21 cellular contexts compared by ENCODE assay signal in the genomic region with DNA sequence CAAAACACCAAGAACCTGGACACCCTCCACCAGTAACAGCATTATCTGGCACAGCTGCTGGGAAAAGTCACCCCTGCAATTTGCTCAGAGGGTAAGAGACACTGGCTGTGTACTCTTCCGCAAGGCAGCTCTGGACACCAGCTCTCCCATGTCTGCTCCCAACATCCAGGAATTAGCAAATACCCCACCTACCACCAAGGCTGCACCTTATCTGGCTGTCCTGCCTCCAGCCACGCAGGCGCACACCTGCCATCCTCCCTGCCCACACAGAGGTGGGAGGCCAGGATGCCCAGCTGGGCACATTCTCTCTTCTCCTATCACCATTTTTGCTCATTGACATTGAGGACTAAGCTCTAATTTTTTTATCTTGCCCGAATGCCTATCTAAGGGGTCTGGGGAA. TPM values are rescaled to one million over a fixed set of nuclear protein-coding genes. Genes with fewer than 3 reads are reported as not detected.
DNase-seq lines count a peak whose midpoint lies in the region; ATAC-seq, FAIRE-seq and TF ChIP-seq lines count a peak whose summit lies in the region.
"Had no signal": no experiment of that assay in that cellular context is flagged by ENCODE, and none has a peak within 500 bp of the region (broad histone marks: within the 10 kb centered on the region; RNA-seq: fewer than 3 reads in every experiment).

No MANE protein-coding gene starts in this region.

- intact Hi-C loops in HepG2 (cut with micrococcal nuclease; ENCODE audit: unreplicated experiment) (no loop called here), right lobe of liver (cut with DNase I) (no loop called here)
- intact Hi-C loops in activated T-helper 1 cell treated with anti-CD3 and anti-CD28 coated beads, Interleukin-12 subunit alpha, Interleukin-12 subunit beta, Interleukin-2, Interleukin-4 antibody, amounts not matched to agents 30 ng/mL and 10 ng/mL and 1 ng/mL, durations not matched to agents 14 hours and 24 hours and 36 hours (cut with micrococcal nuclease): no loop called here

- DNase-seq in HepG2 (ENCODE audit: low spot score): no peak
- no peak for DNase-seq in right lobe of liver
- DNase-seq in NCI-H69 (lab: John Stamatoyannopoulos, UW): peak; percentile 49
- peak; percentile 37 for DNase-seq in mesendoderm
- DNase-seq in SIG-M5 (lab: John Stamatoyannopoulos, UW): no peak
- DNase-seq in activated naive CD4-positive, alpha-beta T cell treated with anti-CD3 and anti-CD28 coated beads, Interleukin-2, amount 50 U/mL, for 72 hours (ENCODE audit: low spot score in 2 of 2): no peak
- DNase-seq in NCI-H446 (lab: John Stamatoyannopoulos, UW): no peak
- DNase-seq in activated T-helper 1 cell treated with anti-CD3 and anti-CD28 coated beads, Interleukin-12 subunit alpha, Interleukin-12 subunit beta, Interleukin-2, Interleukin-4 antibody, amounts not matched to agents 30 ng/mL and 10 ng/mL and 1 ng/mL, durations not matched to agents 14 hours and 24 hours and 36 hours (ENCODE audit: low spot score): no peak
- DNase-seq: 8988T, DND-41, HFFc6, NCI-H2081 treated with DMSO at 0.1 percent for 48 hours, NCI-H2171, NCI-H226 had no signal

- H3K27ac ChIP-seq in HepG2 (ENCODE audit: extremely low read length, insufficient read depth, low read length) (no peak overlapping the region), right lobe of liver (no peak overlapping the region), mesendoderm (ENCODE audit: low read depth, low read length) (peak overlapping the region; percentile 85)
- H3K27ac ChIP-seq: RWPE1, SK-N-MC had no signal

- no peak overlapping the region for H4K5ac ChIP-seq in mesendoderm (ENCODE audit: low read length)

- H3K4me1 Mint-ChIP-seq in activated T-helper 1 cell treated with anti-CD3 and anti-CD28 coated beads, Interleukin-12 subunit alpha, Interleukin-12 subunit beta, Interleukin-2, Interleukin-4 antibody, amounts not matched to agents 30 ng/mL and 10 ng/mL and 1 ng/mL, durations not matched to agents 14 hours and 24 hours and 36 hours (ENCODE audit: low read depth): no peaks in the 10 kb centered on the region
- H3K4me1 Mint-ChIP-seq: CD4-positive, CD25-positive, alpha-beta regulatory T cell had no signal

- peak overlapping the region; percentile 57 for H3K56ac ChIP-seq in mesendoderm (ENCODE audit: low read length)

- H3K4me2 ChIP-seq in HepG2 (ENCODE audit: low read depth, low read length) (peak overlapping the region; percentile 64), mesendoderm (ENCODE audit: low read length) (no peak overlapping the region)

- WGBS in HepG2 (ENCODE audit: low lambda C conversion rate): 61% methylated on average over 4 of the region's 4 CpGs
- WGBS in right lobe of liver (ENCODE audit: insufficient coverage, low coverage, low lambda C conversion rate, missing lambda C conversion rate): 83% methylated on average over 2 of the region's 4 CpGs
- no CpG with 5 or more reads among the region's 4 CpGs for WGBS in mesendoderm (ENCODE audit: extremely low coverage, insufficient coverage, low lambda C conversion rate)

- no peak for TF ChIP-seq EP300 in HepG2 (IDR thresholded peaks at IDR 0.05; ENCODE audit: low read depth in 2 of 2, low read length in 2 of 2)
- no peak for TF ChIP-seq EP300 in HepG2 (CRISPR knock-in tag; IDR thresholded peaks at IDR 0.05; ENCODE audit: borderline replicate concordance)

- no peak for TF ChIP-seq POLR2A in HepG2 (IDR thresholded peaks at IDR 0.05; ENCODE audit: insufficient read depth in 1 of 2, low read depth in 2 of 2, low read length in 2 of 2)
- no peak for TF ChIP-seq POLR2A in right lobe of liver (IDR thresholded peaks at IDR 0.05)

- peak overlapping the region; percentile 46 for H3K4ac ChIP-seq in mesendoderm (ENCODE audit: low read depth, low read length)

- no peaks in the 10 kb centered on the region for H3K79me1 ChIP-seq in mesendoderm (ENCODE audit: low read length)

- H2AK5ac ChIP-seq in mesendoderm (ENCODE audit: low read length): peak overlapping the region; percentile 92

- TF ChIP-seq CTCF in HepG2 (CRISPR knock-in tag; IDR thresholded peaks at IDR 0.05) (no peak), right lobe of liver (IDR thresholded peaks at IDR 0.05) (no peak)

- peaks cover 0 to 12% of the 10 kb centered on the region in 2 donors for H3K36me3 Mint-ChIP-seq in activated naive CD4-positive, alpha-beta T cell treated with anti-CD3 and anti-CD28 coated beads, Interleukin-2, amount 50 U/mL, for 72 hours
- H3K36me3 Mint-ChIP-seq in activated T-helper 1 cell treated with anti-CD3 and anti-CD28 coated beads, Interleukin-12 subunit alpha, Interleukin-12 subunit beta, Interleukin-2, Interleukin-4 antibody, amounts not matched to agents 30 ng/mL and 10 ng/mL and 1 ng/mL, durations not matched to agents 14 hours and 24 hours and 36 hours (ENCODE audit: low read depth): no peaks in the 10 kb centered on the region
- H3K36me3 Mint-ChIP-seq: CD4-positive, CD25-positive, alpha-beta regulatory T cell had no signal

- H4K8ac ChIP-seq in mesendoderm (ENCODE audit: low read depth, low read length): no peak overlapping the region

- no peaks in the 10 kb centered on the region for H4K20me1 ChIP-seq in HepG2 (ENCODE audit: insufficient read depth, low read length)

- H3K4me3 ChIP-seq in HepG2 (replicated peaks in 1 of 3; ENCODE audit: insufficient read depth in 1 of 3, low read depth in 2 of 3, low read length in 3 of 3): no peak overlapping the region
- no peak overlapping the region for H3K4me3 ChIP-seq in right lobe of liver
- no peak overlapping the region for H3K4me3 ChIP-seq in mesendoderm (ENCODE audit: low read length)
- H3K4me3 ChIP-seq: HAP-1, SK-N-MC had no signal

- TF ChIP-seq RAD21 in HepG2 (CRISPR knock-in tag; IDR thresholded peaks at IDR 0.05): no peak

- H3K36me3 ChIP-seq in HepG2 (replicated peaks in 1 of 2; ENCODE audit: control insufficient read depth in 1 of 2, insufficient read depth in 2 of 2, low read length in 2 of 2) (no peaks in the 10 kb centered on the region), right lobe of liver (no peaks in the 10 kb centered on the region), mesendoderm (ENCODE audit: control insufficient read depth, insufficient read depth, low read length) (no peaks in the 10 kb centered on the region)
- H3K36me3 ChIP-seq: HAP-1 had no signal

- no peak overlapping the region for H3K23ac ChIP-seq in mesendoderm (ENCODE audit: low read length)

- peak overlapping the region; percentile 6 for H2BK120ac ChIP-seq in mesendoderm (ENCODE audit: low read depth, low read length)

- CTCF ChIA-PET in HepG2 (lab: Yijun Ruan, JAX; ENCODE audit: low intra/inter-chr PET ratio, low total read pairs): no interaction called here

- no peak for ATAC-seq in HepG2
- ATAC-seq in right lobe of liver: no peak
- ATAC-seq in activated naive CD4-positive, alpha-beta T cell treated with anti-CD3 and anti-CD28 coated beads, Interleukin-2, amount 50 U/mL, for 72 hours: no peak

- no TSS peak for BruUV-seq in HepG2 (replicated peaks; lab: Mats Ljungman, UMichigan)

- H3K18ac ChIP-seq in mesendoderm (ENCODE audit: low read length): peak overlapping the region; percentile 19

- in situ Hi-C loops in HepG2 (cut with HindIII; ENCODE audit: extremely low pct_ligation_motif_present, low pct_unique_long_range_greater_than_20kb): no loop called here

- FAIRE-seq in HepG2 (lab: Jason Lieb, UNC): no peak
- FAIRE-seq: GM19239, HTR-8/SVneo had no signal

- H3K27me3 ChIP-seq in HepG2 (ENCODE audit: control insufficient read depth in 1 of 2, insufficient read depth in 2 of 2, low read length in 2 of 2): peaks cover 0 to 4% of the 10 kb centered on the region in 2 experiments; a peak in 1 of 5 replicates
- no peaks in the 10 kb centered on the region for H3K27me3 ChIP-seq in right lobe of liver
- no peaks in the 10 kb centered on the region for H3K27me3 ChIP-seq in mesendoderm (ENCODE audit: insufficient read depth, low read length, poor library complexity)

- peaks cover 13% of the 10 kb centered on the region for H3K9me3 ChIP-seq in HepG2 (ENCODE audit: low read length)
- no peaks in the 10 kb centered on the region for H3K9me3 ChIP-seq in right lobe of liver
- H3K9me3 ChIP-seq: HAP-1 had no signal

- no peaks in the 10 kb centered on the region for H3K79me2 ChIP-seq in HepG2 (ENCODE audit: insufficient read depth, low read length)
- no peaks in the 10 kb centered on the region for H3K79me2 ChIP-seq in mesendoderm (ENCODE audit: control insufficient read depth, insufficient read depth, low read length)

- peaks cover 73% of the 10 kb centered on the region for H3K4me1 ChIP-seq in HepG2 (ENCODE audit: insufficient read depth, low read length)
- H3K4me1 ChIP-seq in right lobe of liver: peaks cover 0 to 22% (median 10%) of the 10 kb centered on the region in 4 donors
- H3K4me1 ChIP-seq in mesendoderm (ENCODE audit: control insufficient read depth, low read depth, low read length): peaks cover 34% of the 10 kb centered on the region

- H3K27ac Mint-ChIP-seq in activated naive CD4-positive, alpha-beta T cell treated with anti-CD3 and anti-CD28 coated beads, Interleukin-2, amount 50 U/mL, for 72 hours: peak overlapping the region in 1 of 2 donors; percentile 57
- H3K27ac Mint-ChIP-seq in activated T-helper 1 cell treated with anti-CD3 and anti-CD28 coated beads, Interleukin-12 subunit alpha, Interleukin-12 subunit beta, Interleukin-2, Interleukin-4 antibody, amounts not matched to agents 30 ng/mL and 10 ng/mL and 1 ng/mL, durations not matched to agents 14 hours and 24 hours and 36 hours: no peak overlapping the region
- H3K27ac Mint-ChIP-seq: HFFc6 had no signal

- H2BK5ac ChIP-seq in mesendoderm (ENCODE audit: low read length): peak overlapping the region; percentile 100

- no peak overlapping the region for H3K4me3 Mint-ChIP-seq in activated T-helper 1 cell treated with anti-CD3 and anti-CD28 coated beads, Interleukin-12 subunit alpha, Interleukin-12 subunit beta, Interleukin-2, Interleukin-4 antibody, amounts not matched to agents 30 ng/mL and 10 ng/mL and 1 ng/mL, durations not matched to agents 14 hours and 24 hours and 36 hours
- H3K4me3 Mint-ChIP-seq: IgD-negative memory B cell had no signal

- H2BK15ac ChIP-seq in mesendoderm (replicated peaks; ENCODE audit: low read depth): no peak overlapping the region

- POLR2A ChIA-PET in HepG2 (lab: Yijun Ruan, JAX): interaction anchor here (1.5 kb wide), 1 partner anchor 21 kb away, joined by 4 read pairs; a partner anchor contains a TSS

- H2AFZ ChIP-seq in HepG2 (ENCODE audit: low read length): no peak overlapping the region

- no peaks in the 10 kb centered on the region for H3K9me3 Mint-ChIP-seq in activated naive CD4-positive, alpha-beta T cell treated with anti-CD3 and anti-CD28 coated beads, Interleukin-2, amount 50 U/mL, for 72 hours
- peaks cover 10% of the 10 kb centered on the region for H3K9me3 Mint-ChIP-seq in activated T-helper 1 cell treated with anti-CD3 and anti-CD28 coated beads, Interleukin-12 subunit alpha, Interleukin-12 subunit beta, Interleukin-2, Interleukin-4 antibody, amounts not matched to agents 30 ng/mL and 10 ng/mL and 1 ng/mL, durations not matched to agents 14 hours and 24 hours and 36 hours
- H3K9me3 Mint-ChIP-seq: IgD-negative memory B cell had no signal

- H3K27me3 Mint-ChIP-seq in activated T-helper 1 cell treated with anti-CD3 and anti-CD28 coated beads, Interleukin-12 subunit alpha, Interleukin-12 subunit beta, Interleukin-2, Interleukin-4 antibody, amounts not matched to agents 30 ng/mL and 10 ng/mL and 1 ng/mL, durations not matched to agents 14 hours and 24 hours and 36 hours (ENCODE audit: insufficient read depth): peaks cover 13% of the 10 kb centered on the region

- H3K9ac ChIP-seq in HepG2 (ENCODE audit: insufficient read depth, low read depth, low read length): no peak overlapping the region
- peak overlapping the region; percentile 10 for H3K9ac ChIP-seq in mesendoderm (ENCODE audit: low read length)

RNA-seq across cellular contexts. Expression of a gene that starts 20.3 kb away (rescaled TPM):
- 73.7 and 86.7 TPM in 2 replicates for total RNA-seq in HepG2 (2016; rRNA removed; fragmentation: Illumina TruSeq; extraction: Trizol)
- 57.4 and 60.2 TPM in 2 replicates for total RNA-seq in HepG2 (2016; cell fraction: cytosol; rRNA removed; fragmentation: Illumina TruSeq; extraction: Trizol; ENCODE audit: low read depth)
- 71.8 and 94.2 TPM in 2 replicates for total RNA-seq in HepG2 (2016; cell fraction: insoluble cytoplasmic fraction; rRNA removed; fragmentation: Illumina TruSeq; extraction: Trizol)
- total RNA-seq in HepG2 (2016; cell fraction: membrane; rRNA removed; fragmentation: Illumina TruSeq; extraction: Trizol): 64.9 and 67.4 TPM in 2 replicates
- 26.3 and 33.7 TPM in 2 replicates for total RNA-seq in HepG2 (2016; cell fraction: nucleus; rRNA removed; fragmentation: Illumina TruSeq; extraction: Trizol)
- 170 and 223 TPM in 2 replicates for polyA plus RNA-seq in HepG2 (2011; rRNA removed)
- 338 and 339 TPM in 2 replicates for polyA plus RNA-seq in HepG2 (2011; cell fraction: cytosol; rRNA removed)
- polyA plus RNA-seq in HepG2 (2011; cell fraction: nucleus; rRNA removed): 163 and 165 TPM in 2 replicates
- polyA plus RNA-seq in HepG2 (2012): 188 and 302 TPM in 2 replicates
- polyA plus RNA-seq in HepG2 (2016; cell fraction: cytosol; fragmentation: Illumina TruSeq; extraction: Trizol; ENCODE audit: low read depth): 70.8 and 79.0 TPM in 2 replicates
- 107 and 108 TPM in 2 replicates for polyA plus RNA-seq in HepG2 (2016; cell fraction: insoluble cytoplasmic fraction; fragmentation: Illumina TruSeq; extraction: Trizol; ENCODE audit: low read depth)
- 59.2 and 59.3 TPM in 2 replicates for polyA plus RNA-seq in HepG2 (2016; cell fraction: membrane; fragmentation: Illumina TruSeq; extraction: Trizol; ENCODE audit: low read depth)
- 56.7 and 59.3 TPM in 2 replicates for polyA plus RNA-seq in HepG2 (2016; cell fraction: nucleus; fragmentation: Illumina TruSeq; extraction: Trizol; ENCODE audit: insufficient read depth, low read depth)
- 13.5 and 140 TPM in 2 replicates for polyA minus RNA-seq in HepG2 (2011; rRNA and poly(A)+ RNA removed; ENCODE audit: low replicate concordance)
- 117 and 136 TPM in 2 replicates for polyA minus RNA-seq in HepG2 (2011; cell fraction: cytosol; rRNA and poly(A)+ RNA removed)
- 54.7 and 62.3 TPM in 2 replicates for polyA minus RNA-seq in HepG2 (2011; cell fraction: nucleus; rRNA and poly(A)+ RNA removed)
- total RNA-seq in right lobe of liver: 100 to 1,000 TPM in 4 of 6 experiments, 10 to 100 TPM in 2; 87.7 to 373 (median 102) TPM
- polyA plus RNA-seq in mesendoderm (2013, experiment 1 of 2): 10.7 TPM
- polyA plus RNA-seq in mesendoderm (2013, experiment 2 of 2): 10.4 TPM
- total RNA-seq in activated naive CD4-positive, alpha-beta T cell treated with anti-CD3 and anti-CD28 coated beads, Interleukin-2, amount 50 U/mL, for 72 hours: 100 to 1,000 TPM in 1 of 2 donors, 10 to 100 TPM in 1; 21.4 to 182 TPM
- 43.0 and 48.9 TPM in 2 replicates for total RNA-seq in activated T-helper 1 cell treated with anti-CD3 and anti-CD28 coated beads, Interleukin-12 subunit alpha, Interleukin-12 subunit beta, Interleukin-2, Interleukin-4 antibody, amounts not matched to agents 30 ng/mL and 10 ng/mL and 1 ng/mL, durations not matched to agents 14 hours and 24 hours and 36 hours

Comparison
In these comparisons a context has a peak if more than half of its experiments do, and no peak if none do; other contexts are left out.
1. DNase-seq: peak in NCI-H69 (single experiment) and mesendoderm (single experiment); none in HepG2 (single experiment), right lobe of liver (0 of 3), SIG-M5 (single experiment), activated naive CD4-positive, alpha-beta T cell treated with anti-CD3 and anti-CD28 coated beads, Interleukin-2, amount 50 U/mL, for 72 hours (0 of 2), NCI-H446 (0 of 2) and activated T-helper 1 cell treated with anti-CD3 and anti-CD28 coated beads, Interleukin-12 subunit alpha, Interleukin-12 subunit beta, Interleukin-2, Interleukin-4 antibody, amounts not matched to agents 30 ng/mL and 10 ng/mL and 1 ng/mL, durations not matched to agents 14 hours and 24 hours and 36 hours (single experiment).